In genomic region chr16:89107209-89107582, GRCh38 we compare ENCODE assay signal across 23 cellular contexts.
"Had no signal": no experiment of that assay in that cellular context is flagged by ENCODE, and none has a peak within 500 bp of the region (broad histone marks: within the 10 kb centered on the region; RNA-seq: fewer than 3 reads in every experiment).

No MANE protein-coding gene starts in this region.

- H3K27me3 ChIP-seq: adrenal gland, MG63 had no signal

- H3K9me3 ChIP-seq: adrenal gland, MG63 had no signal

- H3K27ac ChIP-seq: adrenal gland, KMS-11 had no signal

- H3K27ac Mint-ChIP-seq: activated B cell treated with CpG ODN at 0.5 μM for 24 hours; activated CD4-positive, alpha-beta memory T cell treated with anti-CD3 and anti-CD28 coated beads, Interleukin-2, amount 10 ng/mL, durations not matched to agents 7 days and 5 days; activated naive CD4-positive, alpha-beta T cell treated with anti-CD3 and anti-CD28 coated beads, Interleukin-2, amount 10 ng/mL, durations not matched to agents 7 days and 5 days; activated naive CD8-positive, alpha-beta T cell treated with anti-CD3 and anti-CD28 coated beads, Interleukin-2, amount 10 ng/mL, durations not matched to agents 7 days and 5 days; activated T-cell treated with anti-CD3 and anti-CD28 coated beads, Interleukin-2, amount 50 U/mL, for 72 hours; activated T-helper 2 cell treated with anti-CD3 and anti-CD28 coated beads, Interferon-gamma antibody, Interleukin-2, Interleukin-4, amounts not matched to agents 10 μg/mL and 5 μg/mL and 100 μg/mL, durations not matched to agents 14 hours and 24 hours and 36 hours had no signal

- H3K27me3 Mint-ChIP-seq: activated B cell treated with CpG ODN at 0.5 μM for 24 hours; activated CD4-positive, alpha-beta memory T cell treated with anti-CD3 and anti-CD28 coated beads, Interleukin-2, amount 10 ng/mL, durations not matched to agents 7 days and 5 days; activated naive CD4-positive, alpha-beta T cell treated with anti-CD3 and anti-CD28 coated beads, Interleukin-2, amount 10 ng/mL, durations not matched to agents 7 days and 5 days; activated naive CD8-positive, alpha-beta T cell treated with anti-CD3 and anti-CD28 coated beads, Interleukin-2, amount 10 ng/mL, durations not matched to agents 7 days and 5 days had no signal

- H3K4me2 ChIP-seq: KMS-11 had no signal

- H3K4me3 ChIP-seq: adrenal gland, MG63 had no signal

- H3K9ac ChIP-seq: KMS-11 had no signal

- H3K4me3 Mint-ChIP-seq: activated B cell treated with CpG ODN at 0.5 μM for 24 hours; activated CD4-positive, alpha-beta memory T cell treated with anti-CD3 and anti-CD28 coated beads, Interleukin-2, amount 10 ng/mL, durations not matched to agents 7 days and 5 days; activated naive CD4-positive, alpha-beta T cell treated with anti-CD3 and anti-CD28 coated beads, Interleukin-2, amount 10 ng/mL, durations not matched to agents 7 days and 5 days; activated naive CD8-positive, alpha-beta T cell treated with anti-CD3 and anti-CD28 coated beads, Interleukin-2, amount 10 ng/mL, durations not matched to agents 7 days and 5 days; activated T-cell treated with anti-CD3 and anti-CD28 coated beads, Interleukin-2, amount 50 U/mL, for 72 hours had no signal

- ATAC-seq: activated T-cell treated with anti-CD3 and anti-CD28 coated beads, Interleukin-2, amount 50 U/mL, for 72 hours; PC-3 had no signal

- DNase-seq: activated B cell treated with CpG ODN at 0.5 μM for 24 hours; activated CD4-positive, alpha-beta memory T cell treated with anti-CD3 and anti-CD28 coated beads, Interleukin-2, amount 10 ng/mL, durations not matched to agents 7 days and 5 days; activated CD4-positive, alpha-beta T cell treated with anti-CD3 and anti-CD28 coated beads for 1 hour; activated CD4-positive, alpha-beta T cell treated with anti-CD3 and anti-CD28 coated beads, Interleukin-2, amount 50 U/mL, for 1 hour; activated gamma-delta T cell treated with Interleukin-2 at 50 U/mL for 16 hours; activated naive CD4-positive, alpha-beta T cell treated with anti-CD3 and anti-CD28 coated beads, Interleukin-2, amount 10 ng/mL, durations not matched to agents 7 days and 5 days; activated naive CD8-positive, alpha-beta T cell treated with anti-CD3 and anti-CD28 coated beads, Interleukin-2, amount 10 ng/mL, durations not matched to agents 7 days and 5 days; activated T-cell treated with anti-CD3 and anti-CD28 coated beads, Interleukin-2, amount 50 U/mL, for 72 hours; anterior cingulate cortex; MG63; MV-4-11; NCI-H1092 treated with DMSO at 0.1 percent for 48 hours; NCI-H1436; NCI-H187; NCI-H2081; NCI-H510A treated with DMSO at 0.1 percent for 48 hours; PC-3; SIG-M5; T-helper 2 cell; T1000 had no signal

- H3K4me1 ChIP-seq: adrenal gland had no signal

- H3K9me3 Mint-ChIP-seq: activated B cell treated with CpG ODN at 0.5 μM for 24 hours; activated CD4-positive, alpha-beta memory T cell treated with anti-CD3 and anti-CD28 coated beads, Interleukin-2, amount 10 ng/mL, durations not matched to agents 7 days and 5 days; activated naive CD4-positive, alpha-beta T cell treated with anti-CD3 and anti-CD28 coated beads, Interleukin-2, amount 10 ng/mL, durations not matched to agents 7 days and 5 days; activated naive CD8-positive, alpha-beta T cell treated with anti-CD3 and anti-CD28 coated beads, Interleukin-2, amount 10 ng/mL, durations not matched to agents 7 days and 5 days; activated T-cell treated with anti-CD3 and anti-CD28 coated beads, Interleukin-2, amount 50 U/mL, for 72 hours; activated T-helper 2 cell treated with anti-CD3 and anti-CD28 coated beads, Interferon-gamma antibody, Interleukin-2, Interleukin-4, amounts not matched to agents 10 μg/mL and 5 μg/mL and 100 μg/mL, durations not matched to agents 14 hours and 24 hours and 36 hours had no signal
